In genomic region chr2:10347559-10347941, GRCh38 we compare ENCODE assay signal across 24 cellular contexts. TPM values are rescaled to one million over a fixed set of nuclear protein-coding genes. Genes with fewer than 3 reads are reported as not detected.
DNase-seq lines count a peak whose midpoint lies in the region; ATAC-seq, FAIRE-seq and TF ChIP-seq lines count a peak whose summit lies in the region.
"Had no signal": no experiment of that assay in that cellular context is flagged by ENCODE, and none has a peak within 500 bp of the region (broad histone marks: within the 10 kb centered on the region; RNA-seq: fewer than 3 reads in every experiment).

No MANE protein-coding gene starts in this region.

- no peaks in the 10 kb centered on the region for H3K36me3 ChIP-seq in SK-N-SH (replicated peaks in 1 of 2; ENCODE audit: control insufficient read depth in 1 of 2, insufficient read depth in 2 of 2, low read length in 1 of 2)
- H3K36me3 ChIP-seq in left lung = no peaks in the 10 kb centered on the region
- H3K36me3 ChIP-seq: BE2C, stomach had no signal

- no peaks in the 10 kb centered on the region for H4K20me1 ChIP-seq in SK-N-SH (ENCODE audit: insufficient read depth)

- no peak for TF ChIP-seq CTCF in SK-N-SH (IDR thresholded peaks at IDR 0.05)
- TF ChIP-seq CTCF in left lung (IDR thresholded peaks at IDR 0.05) = no peak
- TF ChIP-seq CTCF in mesothelial cell of epicardium (IDR thresholded peaks at IDR 0.05; ENCODE audit: unreplicated experiment) = no peak

- no peaks in the 10 kb centered on the region for H3K9me2 ChIP-seq in SK-N-SH

- H3K36me3 Mint-ChIP-seq in T-helper 17 cell (ENCODE audit: low read depth) (peaks cover 4% of the 10 kb centered on the region), mesothelial cell of epicardium (no peaks in the 10 kb centered on the region)
- H3K36me3 Mint-ChIP-seq: brain had no signal

- H3K9ac ChIP-seq in SK-N-SH = no peak overlapping the region

- no peak for TF ChIP-seq RAD21 in SK-N-SH (IDR thresholded peaks at IDR 0.05; ENCODE audit: low read length)

- peaks cover 8 to 47% of the 10 kb centered on the region in 2 experiments; a peak in 3 of 4 replicates for H3K4me1 ChIP-seq in SK-N-SH (ENCODE audit: control insufficient read depth in 1 of 2, insufficient read depth in 2 of 2, low read depth in 1 of 2, low read length in 1 of 2)
- H3K4me1 ChIP-seq in left lung = peaks cover 15 to 81% of the 10 kb centered on the region in 2 donors

- H3K27ac Mint-ChIP-seq in T-helper 17 cell = peak overlapping the region; percentile 61
- no peak overlapping the region for H3K27ac Mint-ChIP-seq in mesothelial cell of epicardium
- H3K27ac Mint-ChIP-seq: activated CD8-positive, alpha-beta T cell treated with anti-CD3 and anti-CD28 coated beads, Interleukin-2, amount 10 ng/mL, durations not matched to agents 7 days and 5 days had no signal

- H3K4me3 ChIP-seq in SK-N-SH (ENCODE audit: low read depth in 2 of 2, low read length in 1 of 2) (no peak overlapping the region), left lung (no peak overlapping the region)
- H3K4me3 ChIP-seq: psoas muscle, smooth muscle cell, stomach had no signal

- 85% methylated on average over 7 of the region's 7 CpGs for WGBS in SK-N-SH (ENCODE audit: low lambda C conversion rate)

- CTCF ChIA-PET in SK-N-SH (lab: Yijun Ruan, JAX) = interaction anchor here (1.7 kb wide), 1 partner anchor 223 kb away, joined by 5 read pairs; no protein-coding TSS in a partner anchor

- no peaks in the 10 kb centered on the region for H3K27me3 Mint-ChIP-seq in T-helper 17 cell
- H3K27me3 Mint-ChIP-seq in mesothelial cell of epicardium (ENCODE audit: low read depth) = no peaks in the 10 kb centered on the region
- H3K27me3 Mint-ChIP-seq: brain had no signal

- H3K79me2 ChIP-seq in SK-N-SH (ENCODE audit: insufficient read depth) = peaks cover 15% of the 10 kb centered on the region; the same call in 1 of the 2 replicates

- H3F3A ChIP-seq in SK-N-SH (replicated peaks; ENCODE audit: insufficient read depth) = no peaks in the 10 kb centered on the region

- no peak for TF ChIP-seq POLR2A in H54 (IDR thresholded peaks at IDR 0.05; ENCODE audit: low read depth, low read length)

- H3K4me1 Mint-ChIP-seq in T-helper 17 cell (peaks cover 44% of the 10 kb centered on the region), mesothelial cell of epicardium (peaks cover 14% of the 10 kb centered on the region)

- H3K4me2 ChIP-seq in SK-N-SH = 0 out of 2 replicates have a peak overlapping the region, but pooled peaks have one; percentile 2
- H3K4me2 ChIP-seq: smooth muscle cell had no signal

- POLR2A ChIA-PET in SK-N-SH (lab: Yijun Ruan, JAX) = no interaction called here

- ATAC-seq in SK-N-SH treated with all-trans-retinoic acid at 6 μM for 48 hours (no peak), T-helper 17 cell (no peak), left lung (peak; percentile 66)
- ATAC-seq: activated CD8-positive, alpha-beta T cell treated with anti-CD3 and anti-CD28 coated beads, Interleukin-2, amount 10 ng/mL, durations not matched to agents 7 days and 5 days; psoas muscle had no signal

- no peak overlapping the region; a peak in 1 of 4 replicates for H3K27ac ChIP-seq in SK-N-SH (ENCODE audit: low read depth in 2 of 2, low read length in 1 of 2)
- peak overlapping the region; percentile 45 to 70 for H3K27ac ChIP-seq in left lung
- H3K27ac ChIP-seq: 22Rv1, psoas muscle had no signal

- no peak for TF ChIP-seq EP300 in SK-N-SH (IDR thresholded peaks at IDR 0.05; ENCODE audit: borderline replicate concordance in 1 of 2, low read depth in 1 of 2, low read length in 1 of 2)

- FAIRE-seq in H54 (lab: Jason Lieb, UNC) = no peak
- FAIRE-seq: colon, G401.6 had no signal

- DNase-seq in SK-N-SH (no peak), T-helper 17 cell (no peak), left lung (peak in 1 of 2 donors; percentile 71), renal cortical epithelial cell (ENCODE audit: low read depth) (peak; percentile 92), H54 (ENCODE audit: insufficient read length, low spot score) (no peak), T1000 (lab: John Stamatoyannopoulos, UW) (no peak), mesothelial cell of epicardium (ENCODE audit: low spot score in 2 of 2, unreplicated experiment in 2 of 2) (no peak)
- DNase-seq: activated CD4-positive, CD25-positive, alpha-beta regulatory T cell treated with anti-CD3 and anti-CD28 coated beads, Interleukin-2, amount 50 U/mL, for 72 hours; activated CD8-positive, alpha-beta T cell treated with anti-CD3 and anti-CD28 coated beads, Interleukin-2, amount 10 ng/mL, durations not matched to agents 7 days and 5 days; activated T-cell treated with anti-CD3 and anti-CD28 coated beads, Interleukin-2, amount 50 U/mL, for 4 hours; BE2C; DMS 273 treated with DMSO at 0.1 percent for 48 hours; NCI-H1105 treated with DMSO at 0.1 percent for 48 hours; NCI-H524 treated with DMSO at 0.1 percent for 48 hours; RPMI8226; stomach had no signal

- no peak overlapping the region for H2AFZ ChIP-seq in SK-N-SH (ENCODE audit: low read depth)

- no peaks in the 10 kb centered on the region for H3K9me3 Mint-ChIP-seq in mesothelial cell of epicardium
- H3K9me3 Mint-ChIP-seq: activated T-cell treated with anti-CD3 and anti-CD28 coated beads, Interleukin-2, amount 50 U/mL, for 4 hours; brain; neural crest cell had no signal

- H3K4me3 Mint-ChIP-seq in T-helper 17 cell (no peak overlapping the region), mesothelial cell of epicardium (no peak overlapping the region)
- H3K4me3 Mint-ChIP-seq: activated CD8-positive, alpha-beta T cell treated with anti-CD3 and anti-CD28 coated beads, Interleukin-2, amount 10 ng/mL, durations not matched to agents 7 days and 5 days; activated T-cell treated with anti-CD3 and anti-CD28 coated beads, Interleukin-2, amount 50 U/mL, for 4 hours; brain; neural crest cell had no signal

- H3K27me3 ChIP-seq in SK-N-SH (ENCODE audit: insufficient read depth) (no peaks in the 10 kb centered on the region), left lung (no peaks in the 10 kb centered on the region)
- H3K27me3 ChIP-seq: BE2C, stomach had no signal

- intact Hi-C loops in left lung (cut with DNase I) = no loop called here

- H3K9me3 ChIP-seq in SK-N-SH (no peaks in the 10 kb centered on the region), T-helper 17 cell (ENCODE audit: control insufficient read depth, low read length, poor library complexity, severe bottlenecking) (no peaks in the 10 kb centered on the region), left lung (no peaks in the 10 kb centered on the region)
- H3K9me3 ChIP-seq: BE2C, psoas muscle, stomach had no signal

TF ChIP-seq in SK-N-SH, 30 proteins besides CTCF, POLR2A, EP300 and RAD21 (continues in another document):
- TF ChIP-seq RXRA (IDR thresholded peaks at IDR 0.05; ENCODE audit: borderline replicate concordance, low read depth) = no peak
- TF ChIP-seq TAF1 (IDR thresholded peaks at IDR 0.05; ENCODE audit: borderline replicate concordance, low read depth, low read length) = no peak
- TF ChIP-seq USF1 (IDR thresholded peaks at IDR 0.05; ENCODE audit: borderline replicate concordance, low read depth) = no peak
- no peak for TF ChIP-seq EZH2phosphoT487 (IDR thresholded peaks at IDR 0.05; ENCODE audit: borderline replicate concordance, low read depth)
- no peak for TF ChIP-seq RFX5 (IDR thresholded peaks at IDR 0.05; ENCODE audit: low read length)
- TF ChIP-seq MXI1 (IDR thresholded peaks at IDR 0.05; ENCODE audit: low read depth, low read length) = no peak
- TF ChIP-seq USF2 (IDR thresholded peaks at IDR 0.05; ENCODE audit: borderline replicate concordance, low read depth, low read length) = no peak

TF ChIP-seq in SK-N-SH treated with all-trans-retinoic acid at 6 μM for 48 hours, 23 proteins besides CTCF, POLR2A, EP300 and RAD21 (continues in another document):
- TF ChIP-seq ISL1 (CRISPR knock-in tag; IDR thresholded peaks at IDR 0.05) (no peak), SNAI2 (CRISPR knock-in tag; IDR thresholded peaks at IDR 0.05) (no peak), CSRNP3 (CRISPR knock-in tag; IDR thresholded peaks at IDR 0.05) (no peak), CREB5 (CRISPR knock-in tag; IDR thresholded peaks at IDR 0.05; ENCODE audit: low read depth) (no peak), ZNF565 (CRISPR knock-in tag; conservative IDR thresholded peaks at IDR 0.05; ENCODE audit: low read depth) (no peak), ZFP3 (CRISPR knock-in tag; IDR thresholded peaks at IDR 0.05) (no peak), BACH2 (CRISPR knock-in tag; IDR thresholded peaks at IDR 0.05; ENCODE audit: borderline replicate concordance) (no peak), PPARA (CRISPR knock-in tag; IDR thresholded peaks at IDR 0.05; ENCODE audit: borderline replicate concordance) (no peak), GLIS3 (CRISPR knock-in tag; IDR thresholded peaks at IDR 0.05) (no peak), OSR1 (CRISPR knock-in tag; IDR thresholded peaks at IDR 0.05) (no peak), ESRRG (CRISPR knock-in tag; IDR thresholded peaks at IDR 0.05) (no peak), TCF4 (CRISPR knock-in tag; IDR thresholded peaks at IDR 0.05; ENCODE audit: borderline replicate concordance) (no peak)

RNA-seq across cellular contexts. Expression of gene HPCAL1, which starts 44.8 kb away (rescaled TPM):
- 34.6 and 77.0 TPM in 2 replicates for polyA plus RNA-seq in SK-N-SH (2012; rRNA removed)
- polyA plus RNA-seq in SK-N-SH (2012; cell fraction: cytosol; rRNA removed) = 42.6 and 64.9 TPM in 2 replicates
- 45.4 and 53.6 TPM in 2 replicates for polyA plus RNA-seq in SK-N-SH (2012; cell fraction: nucleus; rRNA removed)
- 10 to 100 TPM; 44.2 TPM for total RNA-seq in T-helper 17 cell
- total RNA-seq in left lung = 100 to 1,000 TPM; 107 to 108 TPM
- total RNA-seq in renal cortical epithelial cell = 64.9 and 90.2 TPM in 2 replicates
- 17.4 to 20.0 TPM (median 17.5 TPM) in 3 replicates for total RNA-seq in mesothelial cell of epicardium

Comparison
In these comparisons a context has a peak if more than half of its experiments do, and no peak if none do; other contexts are left out.
1. H3K27ac ChIP-seq: peak in left lung (2 of 2); none in SK-N-SH (0 of 2).